ENCODE assay signal across 16 cellular contexts in the genomic region with DNA sequence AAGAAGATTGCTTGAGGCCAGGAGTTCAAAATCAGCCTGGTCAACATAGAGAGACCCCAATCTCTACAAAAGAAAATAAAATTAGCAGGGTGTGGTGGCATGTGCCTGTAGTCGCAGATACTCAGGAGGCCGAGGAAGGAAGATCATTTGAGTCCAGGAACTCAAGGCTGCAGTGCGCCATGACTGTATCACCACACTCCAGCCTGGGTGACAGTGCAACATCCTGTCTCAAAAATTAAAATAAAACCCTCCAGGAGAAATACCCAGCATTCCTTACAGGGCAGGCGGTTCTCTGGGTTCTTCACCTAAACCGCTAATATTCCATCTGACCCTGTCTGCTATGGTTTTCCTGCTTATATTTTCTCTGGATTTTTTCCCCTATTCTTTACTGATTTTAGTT. TPM values are rescaled to one million over a fixed set of nuclear protein-coding genes. Genes with fewer than 3 reads are reported as not detected.
A peak's percentile ranks its signal among the peaks of the same experiment; 100 is the strongest.
DNase-seq lines count a peak whose midpoint lies in the region; ATAC-seq, FAIRE-seq and TF ChIP-seq lines count a peak whose summit lies in the region.
"Had no signal": no experiment of that assay in that cellular context is flagged by ENCODE, and none has a peak within 500 bp of the region (broad histone marks: within the 10 kb centered on the region; RNA-seq: fewer than 3 reads in every experiment).

No MANE protein-coding gene starts in this region.

- no peak for ATAC-seq in activated CD8-positive, alpha-beta T cell treated with anti-CD3 and anti-CD28 coated beads for 36 hours
- ATAC-seq in activated CD8-positive, alpha-beta T cell treated with anti-CD3 and anti-CD28 coated beads, Interleukin-2, amount 10 ng/mL, durations not matched to agents 7 days and 5 days = no peak
- ATAC-seq in K562 (peak; percentile 35; the same call in 1 of the 3 replicates), natural killer cell (peak in 2 of 3 donors; percentile 50 to 73)

- peak overlapping the region; percentile 55 for H3K27ac Mint-ChIP-seq in activated CD8-positive, alpha-beta T cell treated with anti-CD3 and anti-CD28 coated beads for 36 hours
- H3K27ac Mint-ChIP-seq in activated CD8-positive, alpha-beta T cell treated with anti-CD3 and anti-CD28 coated beads, Interleukin-2, amount 10 ng/mL, durations not matched to agents 7 days and 5 days = no peak overlapping the region
- peak overlapping the region in 7 of 8 donors; percentile 2 to 77 (median 23) for H3K27ac Mint-ChIP-seq in CD8-positive, alpha-beta memory T cell
- H3K27ac Mint-ChIP-seq in natural killer cell = peak overlapping the region; percentile 51 to 64
- H3K27ac Mint-ChIP-seq: H9 had no signal

- H3K27me3 Mint-ChIP-seq in activated CD8-positive, alpha-beta T cell treated with anti-CD3 and anti-CD28 coated beads for 36 hours = no peaks in the 10 kb centered on the region
- no peaks in the 10 kb centered on the region for H3K27me3 Mint-ChIP-seq in activated CD8-positive, alpha-beta T cell treated with anti-CD3 and anti-CD28 coated beads, Interleukin-2, amount 10 ng/mL, durations not matched to agents 7 days and 5 days (ENCODE audit: low read depth)
- H3K27me3 Mint-ChIP-seq in CD8-positive, alpha-beta memory T cell = no peaks in the 10 kb centered on the region
- H3K27me3 Mint-ChIP-seq in natural killer cell (ENCODE audit: low read depth in 2 of 2) = no peaks in the 10 kb centered on the region

- TF ChIP-seq CTCF in activated CD8-positive, alpha-beta T cell treated with anti-CD3 and anti-CD28 coated beads for 36 hours (IDR thresholded peaks at IDR 0.05) = no peak
- TF ChIP-seq CTCF in K562 (IDR thresholded peaks at IDR 0.05 in 2 of 3, conservative IDR thresholded peaks at IDR 0.05 in 1 of 3; ENCODE audit: insufficient read depth in 2 of 3, low read depth in 1 of 3, low read length in 3 of 3) (no peak), natural killer cell (IDR thresholded peaks at IDR 0.05) (no peak), D721Med (IDR thresholded peaks at IDR 0.05; ENCODE audit: insufficient read depth, missing control alignments) (no peak)

- H3K9me3 ChIP-seq in CD8-positive, alpha-beta memory T cell (ENCODE audit: low read length) = no peaks in the 10 kb centered on the region
- H3K9me3 ChIP-seq in K562 (replicated peaks; ENCODE audit: control insufficient read depth, insufficient read depth, low read depth, low read length) = no peaks in the 10 kb centered on the region

- TF ChIP-seq POLR2A in K562 (conservative IDR thresholded peaks at IDR 0.05) = no peak
- TF ChIP-seq POLR2A in H54 (IDR thresholded peaks at IDR 0.05; ENCODE audit: low read depth, low read length) = no peak

- H3K9ac ChIP-seq in K562 (ENCODE audit: insufficient read depth in 1 of 2, low read depth in 2 of 2, low read length in 2 of 2) = no peak overlapping the region

- 71% methylated on average over 4 of the region's 5 CpGs for whole genome bisulfite sequencing in K562 (ENCODE audit: insufficient coverage, low coverage, missing lambda C conversion rate)

- H3K9me1 ChIP-seq in K562 (ENCODE audit: control insufficient read depth, insufficient read depth, low read length) = no peaks in the 10 kb centered on the region

- POLR2A ChIA-PET in activated CD8-positive, alpha-beta T cell treated with anti-CD3 and anti-CD28 coated beads for 36 hours (lab: Charles Lee) = no interaction called here
- POLR2A ChIA-PET in activated CD8-positive, alpha-beta T cell treated with anti-CD3 and anti-CD28 coated beads, Interleukin-2, amount 10 ng/mL, durations not matched to agents 7 days and 5 days (lab: Charles Lee) = no interaction called here
- POLR2A ChIA-PET in CD8-positive, alpha-beta memory T cell (lab: Charles Lee) = no interaction called here
- POLR2A ChIA-PET in K562 (lab: Yijun Ruan, JAX) = interaction anchor here (0.7 to 2.6 kb wide), 3 partner anchors 8 to 307 kb away, joined by 3 to 12 read pairs (median 3); no protein-coding TSS in a partner anchor

- no peak overlapping the region for H2AFZ ChIP-seq in K562 (ENCODE audit: low read depth, low read length)

- peaks cover 81% of the 10 kb centered on the region for H3K79me2 ChIP-seq in K562 (ENCODE audit: control insufficient read depth, insufficient read depth, low read length)

- no peak overlapping the region for H3K4me2 ChIP-seq in K562 (ENCODE audit: insufficient read depth, low read length)

- in situ Hi-C loops in K562 (cut with MboI) = no loop called here

- H3K27ac ChIP-seq in CD8-positive, alpha-beta memory T cell (ENCODE audit: low read depth, low read length) = no peak overlapping the region
- no peak overlapping the region for H3K27ac ChIP-seq in K562 (ENCODE audit: extremely low read depth, low read depth, low read length)

- TF ChIP-seq EP300 in K562 (IDR thresholded peaks at IDR 0.05; ENCODE audit: low read length) = no peak

- no peaks in the 10 kb centered on the region for H3K27me3 ChIP-seq in CD8-positive, alpha-beta memory T cell (ENCODE audit: insufficient read depth, low read length, poor library complexity, severe bottlenecking)
- H3K27me3 ChIP-seq in K562 (ENCODE audit: control insufficient read depth in 2 of 2, insufficient read depth in 2 of 2, low read length in 2 of 2) = no peaks in the 10 kb centered on the region

- H3K4me3 Mint-ChIP-seq in activated CD8-positive, alpha-beta T cell treated with anti-CD3 and anti-CD28 coated beads for 36 hours = no peak overlapping the region
- no peak overlapping the region for H3K4me3 Mint-ChIP-seq in activated CD8-positive, alpha-beta T cell treated with anti-CD3 and anti-CD28 coated beads, Interleukin-2, amount 10 ng/mL, durations not matched to agents 7 days and 5 days
- peak overlapping the region in 2 of 7 donors; percentile 29 to 40 for H3K4me3 Mint-ChIP-seq in CD8-positive, alpha-beta memory T cell
- no peak overlapping the region for H3K4me3 Mint-ChIP-seq in natural killer cell
- H3K4me3 Mint-ChIP-seq: H9 had no signal

- CTCF ChIA-PET in activated CD8-positive, alpha-beta T cell treated with anti-CD3 and anti-CD28 coated beads for 36 hours (lab: Charles Lee) = no interaction called here
- CTCF ChIA-PET in activated CD8-positive, alpha-beta T cell treated with anti-CD3 and anti-CD28 coated beads, Interleukin-2, amount 10 ng/mL, durations not matched to agents 7 days and 5 days (lab: Charles Lee) = interaction anchor here (1.1 kb wide), 1 partner anchor 12 kb away, joined by 3 read pairs; no protein-coding TSS in a partner anchor
- CTCF ChIA-PET in CD8-positive, alpha-beta memory T cell (lab: Charles Lee) = no interaction called here
- CTCF ChIA-PET in K562 (lab: Yijun Ruan, JAX; ENCODE audit: low intra/inter-chr PET ratio) = no interaction called here

- H4K20me1 ChIP-seq in K562 (replicated peaks; ENCODE audit: control insufficient read depth, insufficient read depth, low read length) = peaks cover 24% of the 10 kb centered on the region

- FAIRE-seq in K562 (lab: Jason Lieb, UNC) (peak; percentile 23), D721Med (lab: Jason Lieb, UNC) (no peak), H54 (lab: Jason Lieb, UNC) (no peak)
- FAIRE-seq: RCC 7860 had no signal

- intact Hi-C loops in activated CD8-positive, alpha-beta T cell treated with anti-CD3 and anti-CD28 coated beads for 36 hours (cut with micrococcal nuclease) = no loop called here
- intact Hi-C loops in K562 (cut with micrococcal nuclease) = no loop called here
- intact Hi-C loops in natural killer cell (cut with micrococcal nuclease) = no loop called here

- H3K36me3 Mint-ChIP-seq in activated CD8-positive, alpha-beta T cell treated with anti-CD3 and anti-CD28 coated beads for 36 hours (ENCODE audit: low read depth) = peaks cover 6% of the 10 kb centered on the region
- H3K36me3 Mint-ChIP-seq in activated CD8-positive, alpha-beta T cell treated with anti-CD3 and anti-CD28 coated beads, Interleukin-2, amount 10 ng/mL, durations not matched to agents 7 days and 5 days (ENCODE audit: low read depth) = peaks cover 10% of the 10 kb centered on the region
- H3K36me3 Mint-ChIP-seq in CD8-positive, alpha-beta memory T cell = peaks cover 0 to 4% (median 3%) of the 10 kb centered on the region in 3 donors
- no peaks in the 10 kb centered on the region for H3K36me3 Mint-ChIP-seq in natural killer cell

- TF ChIP-seq RAD21 in K562 (CRISPR knock-in tag; conservative IDR thresholded peaks at IDR 0.05 in 1 of 2, IDR thresholded peaks at IDR 0.05 in 1 of 2) = no peak

- no TSS peak for BruUV-seq in K562 (replicated peaks; lab: Mats Ljungman, UMichigan)

- no peak overlapping the region for H3K4me3 ChIP-seq in CD8-positive, alpha-beta memory T cell (ENCODE audit: low read length)
- H3K4me3 ChIP-seq in K562 = no peak overlapping the region

- no peaks in the 10 kb centered on the region for H3K9me3 Mint-ChIP-seq in activated CD8-positive, alpha-beta T cell treated with anti-CD3 and anti-CD28 coated beads for 36 hours
- H3K9me3 Mint-ChIP-seq in activated CD8-positive, alpha-beta T cell treated with anti-CD3 and anti-CD28 coated beads, Interleukin-2, amount 10 ng/mL, durations not matched to agents 7 days and 5 days (ENCODE audit: insufficient read depth) = no peaks in the 10 kb centered on the region
- no peaks in the 10 kb centered on the region for H3K9me3 Mint-ChIP-seq in CD8-positive, alpha-beta memory T cell
- no peaks in the 10 kb centered on the region for H3K9me3 Mint-ChIP-seq in natural killer cell
- H3K9me3 Mint-ChIP-seq: H9 had no signal

- no peaks in the 10 kb centered on the region for H3K36me3 ChIP-seq in CD8-positive, alpha-beta memory T cell (ENCODE audit: insufficient read depth, low read length)
- H3K36me3 ChIP-seq in K562 (ENCODE audit: control insufficient read depth, insufficient read depth, low read length) = no peaks in the 10 kb centered on the region

- H3K4me1 Mint-ChIP-seq in activated CD8-positive, alpha-beta T cell treated with anti-CD3 and anti-CD28 coated beads for 36 hours (ENCODE audit: low read depth) = peaks cover 64% of the 10 kb centered on the region
- peaks cover 34% of the 10 kb centered on the region for H3K4me1 Mint-ChIP-seq in activated CD8-positive, alpha-beta T cell treated with anti-CD3 and anti-CD28 coated beads, Interleukin-2, amount 10 ng/mL, durations not matched to agents 7 days and 5 days (ENCODE audit: low read depth)
- H3K4me1 Mint-ChIP-seq in CD8-positive, alpha-beta memory T cell = peaks cover 64 to 77% (median 74%) of the 10 kb centered on the region in 3 donors
- peaks cover 61 to 68% of the 10 kb centered on the region in 2 donors for H3K4me1 Mint-ChIP-seq in natural killer cell

- no peak for DNase-seq in activated CD8-positive, alpha-beta T cell treated with anti-CD3 and anti-CD28 coated beads for 36 hours
- DNase-seq in activated CD8-positive, alpha-beta T cell treated with anti-CD3 and anti-CD28 coated beads, Interleukin-2, amount 10 ng/mL, durations not matched to agents 7 days and 5 days = no peak
- DNase-seq in CD8-positive, alpha-beta memory T cell = no peak
- DNase-seq in K562 (ENCODE audit: extremely low read depth in 1 of 4, low spot score in 3 of 4) (no peak), natural killer cell (no peak), GDM1 (lab: John Stamatoyannopoulos, UW) (no peak), D721Med (ENCODE audit: insufficient read length, low spot score) (no peak), H54 (ENCODE audit: insufficient read length, low spot score) (no peak)
- DNase-seq: 8988T, C1 segment of cervical spinal cord, H9, Kasumi-1, NCI-H2029 treated with DMSO at 0.1 percent for 48 hours, NCI-H510A treated with DMSO at 0.1 percent for 48 hours, SHP77 treated with DMSO at 0.1 percent for 48 hours had no signal

- peaks cover 46% of the 10 kb centered on the region for H3K4me1 ChIP-seq in CD8-positive, alpha-beta memory T cell (ENCODE audit: insufficient read depth, low read length)
- no peaks in the 10 kb centered on the region; a peak in 2 of 5 replicates for H3K4me1 ChIP-seq in K562 (replicated peaks in 1 of 2; ENCODE audit: control insufficient read depth in 2 of 2, insufficient read depth in 2 of 2, low read length in 2 of 2)

RNA-seq across cellular contexts. Expression of gene TCF20, which starts 13.5 kb away (rescaled TPM):
- total RNA-seq in activated CD8-positive, alpha-beta T cell treated with anti-CD3 and anti-CD28 coated beads for 36 hours = 10 to 100 TPM; 58.7 to 58.9 TPM
- 10 to 100 TPM; 75.9 to 80.5 TPM for total RNA-seq in activated CD8-positive, alpha-beta T cell treated with anti-CD3 and anti-CD28 coated beads, Interleukin-2, amount 10 ng/mL, durations not matched to agents 7 days and 5 days
- total RNA-seq in CD8-positive, alpha-beta memory T cell = 10 to 100 TPM; 64.0 to 68.2 TPM
- polyA plus RNA-seq in CD8-positive, alpha-beta memory T cell = 3.3 TPM
- 51.3 and 53.3 TPM in 2 replicates for total RNA-seq in K562 (2011; cell fraction: chromatin; rRNA removed; ENCODE audit: low replicate concordance)
- total RNA-seq in K562 (2011; cell fraction: nucleolus; rRNA removed) = 28.7 and 31.3 TPM in 2 replicates
- total RNA-seq in K562 (2011; cell fraction: nucleoplasm; rRNA removed) = 20.4 and 27.4 TPM in 2 replicates
- 22.5 and 26.7 TPM in 2 replicates for total RNA-seq in K562 (2014; rRNA removed)
- total RNA-seq in K562 (2014; rRNA removed; fragmentation: Illumina TruSeq; extraction: Trizol) = 17.5 and 17.6 TPM in 2 replicates
- 19.0 TPM in 2 replicates for total RNA-seq in K562 (2015; rRNA removed; fragmentation: Illumina TruSeq; extraction: Trizol)
- 37.5 and 43.6 TPM in 2 replicates for total RNA-seq in K562 (2021)
- polyA plus RNA-seq in K562 (2011; rRNA removed) = 12.9 and 13.5 TPM in 2 replicates
- 11.1 and 12.3 TPM in 2 replicates for polyA plus RNA-seq in K562 (2011; cell fraction: cytosol; rRNA removed)
- 10.2 and 12.3 TPM in 2 replicates for polyA plus RNA-seq in K562 (2011; cell fraction: nucleus; rRNA removed)
- polyA plus RNA-seq in K562 (2012) = 10.1 and 12.6 TPM in 2 replicates
- 15.9 and 18.6 TPM in 2 replicates for polyA plus RNA-seq in K562 (2014; fragmentation: Illumina TruSeq; extraction: Trizol)
- under 1 TPM; 0.35 to 0.44 TPM for polyA plus RNA-seq in K562 (2014; fragmentation: Nextera tagmentation; extraction: Ambion mirVana)
- polyA plus RNA-seq in K562 (2014; rRNA removed) = 12.9 and 13.3 TPM in 2 replicates
- 38.3 and 38.9 TPM in 2 replicates for polyA minus RNA-seq in K562 (2011; rRNA and poly(A)+ RNA removed)
- 21.9 and 23.8 TPM in 2 replicates for polyA minus RNA-seq in K562 (2011; cell fraction: cytosol; rRNA and poly(A)+ RNA removed)
- 10.5 and 15.9 TPM in 2 replicates for polyA minus RNA-seq in K562 (2011; cell fraction: nucleus; rRNA and poly(A)+ RNA removed)
- 10 to 100 TPM; 57.8 to 70.8 (median 69.1) TPM for total RNA-seq in natural killer cell

Comparison
In these comparisons a context has a peak if more than half of its experiments do, and no peak if none do; other contexts are left out.
1. ATAC-seq: peak in K562 (single experiment) and natural killer cell (2 of 3); none in activated CD8-positive, alpha-beta T cell treated with anti-CD3 and anti-CD28 coated beads for 36 hours (single experiment) and activated CD8-positive, alpha-beta T cell treated with anti-CD3 and anti-CD28 coated beads, Interleukin-2, amount 10 ng/mL, durations not matched to agents 7 days and 5 days (single experiment).